7 cellular contexts compared by ENCODE assay signal in the genomic region with DNA sequence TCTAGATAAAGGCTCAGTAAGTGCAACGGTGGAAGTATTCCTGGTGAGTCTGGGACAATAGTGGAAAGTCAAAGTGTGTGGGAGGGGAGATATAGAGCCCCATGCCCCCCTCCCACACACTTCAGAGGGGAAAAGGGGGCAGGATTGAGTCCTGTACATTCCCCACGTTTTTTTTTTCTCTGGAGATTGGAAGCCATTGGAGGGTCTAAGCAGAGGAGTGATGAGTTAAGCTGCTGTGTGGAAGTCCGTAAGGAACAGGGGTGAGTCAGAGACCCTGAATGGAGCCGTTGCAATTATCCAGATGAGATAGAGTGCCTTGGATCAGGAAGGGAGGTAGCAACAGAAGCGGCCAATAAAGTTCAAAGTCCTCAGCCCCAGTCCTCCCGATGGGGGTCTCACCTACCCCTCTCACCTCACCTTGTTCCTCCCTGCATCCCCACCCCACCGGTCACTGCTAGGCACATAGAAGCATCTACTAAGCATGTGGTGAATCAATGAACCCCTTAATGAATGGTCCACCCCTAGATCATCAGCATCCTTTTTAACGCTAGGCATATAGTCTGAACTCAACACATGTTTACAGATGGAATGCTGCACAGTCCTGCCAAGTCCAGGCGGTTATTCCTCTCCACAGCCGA. TPM values are rescaled to one million over a fixed set of nuclear protein-coding genes. Genes with fewer than 3 reads are reported as not detected.
DNase-seq lines count a peak whose midpoint lies in the region; ATAC-seq and TF ChIP-seq lines count a peak whose summit lies in the region.

No MANE protein-coding gene starts in this region.

- no CpG with 5 or more reads among the region's 10 CpGs for WGBS in mesendoderm (ENCODE audit: extremely low coverage, insufficient coverage, low lambda C conversion rate)

- DNase-seq in NCI-H2227 treated with DMSO at 0.1 percent for 48 hours (lab: John Stamatoyannopoulos, UW) (peak; percentile 43), colonic mucosa (no peak), mesendoderm (peak; percentile 52), NCI-H510A (lab: John Stamatoyannopoulos, UW) (no peak)

- peaks cover 10% of the 10 kb centered on the region for H3K4me1 ChIP-seq in colonic mucosa
- peaks cover 1% of the 10 kb centered on the region for H3K4me1 ChIP-seq in mesendoderm (ENCODE audit: control insufficient read depth, low read depth, low read length)

- peak overlapping the region; percentile 85 to 97 for H3K9ac ChIP-seq in colonic mucosa (ENCODE audit: low read depth in 2 of 2, low read length in 2 of 2)
- H3K9ac ChIP-seq in mesendoderm (ENCODE audit: low read length), result peak overlapping the region; percentile 81

- intact Hi-C loops in colonic mucosa (cut with DNase I), result loop anchor here (10.0 kb wide), 1 partner anchor 97 kb away; a partner anchor contains a TSS

- H3K4me3 ChIP-seq in colonic mucosa, result peak overlapping the region; percentile 59
- peak overlapping the region; percentile 58 for H3K4me3 ChIP-seq in mesendoderm (ENCODE audit: low read length)

- no peaks in the 10 kb centered on the region for H3K9me3 ChIP-seq in colonic mucosa

- peaks cover 2% of the 10 kb centered on the region for H3K79me1 ChIP-seq in mesendoderm (ENCODE audit: low read length)

- peak overlapping the region; percentile 38 for H3K4me2 ChIP-seq in mesendoderm (ENCODE audit: low read length)

- no peak for TF ChIP-seq CTCF in colonic mucosa (IDR thresholded peaks at IDR 0.05)

- no peak overlapping the region for H2BK15ac ChIP-seq in mesendoderm (replicated peaks; ENCODE audit: low read depth)

- H4K8ac ChIP-seq in mesendoderm (ENCODE audit: low read depth, low read length), result peak overlapping the region; percentile 97

- H2BK5ac ChIP-seq in mesendoderm (ENCODE audit: low read length), result no peak overlapping the region

- H3K18ac ChIP-seq in mesendoderm (ENCODE audit: low read length), result no peak overlapping the region

- peak overlapping the region; percentile 33 for H4K5ac ChIP-seq in mesendoderm (ENCODE audit: low read length)

- H3K27me3 ChIP-seq in colonic mucosa (no peaks in the 10 kb centered on the region), mesendoderm (ENCODE audit: insufficient read depth, low read length, poor library complexity) (no peaks in the 10 kb centered on the region)

- H2BK120ac ChIP-seq in mesendoderm (ENCODE audit: low read depth, low read length), result no peak overlapping the region

- H3K56ac ChIP-seq in mesendoderm (ENCODE audit: low read length), result peak overlapping the region; percentile 91

- H3K27ac ChIP-seq in colonic mucosa (peak overlapping the region; percentile 95), mesendoderm (ENCODE audit: low read depth, low read length) (peak overlapping the region; percentile 53)

- no peak overlapping the region for H3K23ac ChIP-seq in mesendoderm (ENCODE audit: low read length)

- no peaks in the 10 kb centered on the region for H3K79me2 ChIP-seq in mesendoderm (ENCODE audit: control insufficient read depth, insufficient read depth, low read length)

- ATAC-seq in GM21447 (IDR thresholded peaks at IDR 0.05; ENCODE audit: unreplicated experiment) (peak; percentile 15), GM18873 (IDR thresholded peaks at IDR 0.05; ENCODE audit: low FRiP score, unreplicated experiment) (no peak), HG02970 (IDR thresholded peaks at IDR 0.05; ENCODE audit: low FRiP score, unreplicated experiment) (no peak)

- peak overlapping the region; percentile 58 for H3K4ac ChIP-seq in mesendoderm (ENCODE audit: low read depth, low read length)

- H2AK5ac ChIP-seq in mesendoderm (ENCODE audit: low read length), result no peak overlapping the region

- H3K36me3 ChIP-seq in colonic mucosa (no peaks in the 10 kb centered on the region), mesendoderm (ENCODE audit: control insufficient read depth, insufficient read depth, low read length) (no peaks in the 10 kb centered on the region)

RNA-seq across cellular contexts. Expression of a gene that starts 0.7 kb away (rescaled TPM):
- 10 to 100 TPM in 1 of 2 donors, 1 to 10 TPM in 1; 6.0 to 11.1 TPM for total RNA-seq in colonic mucosa
- 3.4 TPM for polyA plus RNA-seq in mesendoderm (2013, experiment 1 of 2)
- polyA plus RNA-seq in mesendoderm (2013, experiment 2 of 2), result 3.3 TPM

Comparison
In these comparisons a context has a peak if more than half of its experiments do, and no peak if none do; other contexts are left out.
1. DNase-seq: peak in NCI-H2227 treated with DMSO at 0.1 percent for 48 hours (single experiment) and mesendoderm (single experiment); none in colonic mucosa (single experiment) and NCI-H510A (single experiment).